8 cellular contexts compared by ENCODE assay signal in genomic region chr5:173963867-173964429, GRCh38. TPM values are rescaled to one million over a fixed set of nuclear protein-coding genes. Genes with fewer than 3 reads are reported as not detected.
DNase-seq lines count a peak whose midpoint lies in the region; ATAC-seq and TF ChIP-seq lines count a peak whose summit lies in the region.

No MANE protein-coding gene starts in this region.

- no peaks in the 10 kb centered on the region for H3K9me3 ChIP-seq in Caco-2
- no peaks in the 10 kb centered on the region for H3K9me3 ChIP-seq in breast epithelium
- no peaks in the 10 kb centered on the region for H3K9me3 ChIP-seq in mucosa of descending colon
- H3K9me3 ChIP-seq in OCI-LY7 (ENCODE audit: low read length): no peaks in the 10 kb centered on the region

- peak in 1 of 2 experiments; percentile 50 for DNase-seq in Caco-2
- peak; percentile 12 for DNase-seq in NCI-H187 treated with DMSO at 0.1 percent for 48 hours (lab: John Stamatoyannopoulos, UW)
- DNase-seq in breast epithelium (ENCODE audit: low spot score in 2 of 2): peak in 1 of 2 donors; percentile 36
- peak; percentile 50 to 52 (median 51) for DNase-seq in mucosa of descending colon
- DNase-seq in OCI-LY7 (ENCODE audit: low spot score): no peak
- DNase-seq in activated CD4-positive, CD25-positive, alpha-beta regulatory T cell treated with anti-CD3 and anti-CD28 coated beads, Interleukin-2, amount 50 U/mL, for 72 hours: no peak
- no peak for DNase-seq in T-helper 2 cell treated with Interferon-gamma antibody and Interleukin-4, amounts not matched to agents 5 μg/mL and 100 μg/mL, for 36 hours (ENCODE audit: low spot score)
- DNase-seq in Kasumi-1 (lab: John Stamatoyannopoulos, UW): no peak

- CTCF ChIA-PET in Caco-2 (lab: Charles Lee) (interaction anchor here (1.1 kb wide), 1 partner anchor 45 kb away, joined by 3 read pairs; no protein-coding TSS in a partner anchor), OCI-LY7 (lab: Charles Lee; ENCODE audit: unreplicated experiment) (no interaction called here)

- peak overlapping the region; percentile 42 for H3K4me3 Mint-ChIP-seq in Caco-2 (ENCODE audit: unreplicated experiment)
- H3K4me3 Mint-ChIP-seq in T-helper 2 cell treated with Interferon-gamma antibody and Interleukin-4, amounts not matched to agents 5 μg/mL and 100 μg/mL, for 36 hours: no peak overlapping the region

- H3K36me3 Mint-ChIP-seq in Caco-2 (ENCODE audit: insufficient read depth, unreplicated experiment): no peaks in the 10 kb centered on the region
- H3K36me3 Mint-ChIP-seq in T-helper 2 cell treated with Interferon-gamma antibody and Interleukin-4, amounts not matched to agents 5 μg/mL and 100 μg/mL, for 36 hours (ENCODE audit: low read depth): no peaks in the 10 kb centered on the region

- H3K4me1 Mint-ChIP-seq in Caco-2 (ENCODE audit: low read depth, unreplicated experiment): peaks cover 7% of the 10 kb centered on the region
- H3K4me1 Mint-ChIP-seq in T-helper 2 cell treated with Interferon-gamma antibody and Interleukin-4, amounts not matched to agents 5 μg/mL and 100 μg/mL, for 36 hours (ENCODE audit: low read depth): no peaks in the 10 kb centered on the region

- TF ChIP-seq CTCF in Caco-2 (IDR thresholded peaks at IDR 0.05; ENCODE audit: insufficient read depth in 1 of 2, low read depth in 1 of 2, low read length in 1 of 2, severe bottlenecking in 1 of 2, unreplicated experiment in 1 of 2) (no peak), breast epithelium (IDR thresholded peaks at IDR 0.05) (no peak), mucosa of descending colon (IDR thresholded peaks at IDR 0.05) (no peak), OCI-LY7 (conservative IDR thresholded peaks at IDR 0.05; ENCODE audit: low read length) (no peak)

- H3K79me2 ChIP-seq in OCI-LY7 (ENCODE audit: insufficient read depth, low read depth, low read length): no peaks in the 10 kb centered on the region

- no peaks in the 10 kb centered on the region for H3K9me3 Mint-ChIP-seq in Caco-2 (ENCODE audit: unreplicated experiment)
- H3K9me3 Mint-ChIP-seq in T-helper 2 cell treated with Interferon-gamma antibody and Interleukin-4, amounts not matched to agents 5 μg/mL and 100 μg/mL, for 36 hours: no peaks in the 10 kb centered on the region

- TF ChIP-seq POLR2A in breast epithelium (IDR thresholded peaks at IDR 0.05): no peak

- POLR2A ChIA-PET in Caco-2 (lab: Charles Lee): no interaction called here
- POLR2A ChIA-PET in OCI-LY7 (lab: Charles Lee): interaction anchor here (0.6 to 0.9 kb wide), 2 partner anchors 21 to 72 kb away, joined by 3 to 4 read pairs; no protein-coding TSS in a partner anchor

- peaks cover 10% of the 10 kb centered on the region for H3K4me1 ChIP-seq in Caco-2
- H3K4me1 ChIP-seq in breast epithelium: peaks cover 0 to 6% of the 10 kb centered on the region in 2 donors
- no peaks in the 10 kb centered on the region for H3K4me1 ChIP-seq in mucosa of descending colon (ENCODE audit: low read depth)
- no peaks in the 10 kb centered on the region for H3K4me1 ChIP-seq in OCI-LY7 (ENCODE audit: insufficient read depth, low read length, poor library complexity, severe bottlenecking)

- H3K36me3 ChIP-seq in Caco-2 (ENCODE audit: control insufficient read depth, insufficient read depth, low read length) (no peaks in the 10 kb centered on the region), breast epithelium (no peaks in the 10 kb centered on the region), mucosa of descending colon (ENCODE audit: low read depth) (no peaks in the 10 kb centered on the region), OCI-LY7 (ENCODE audit: insufficient read depth, low read length) (peaks cover 10% of the 10 kb centered on the region)

- H3K4me3 ChIP-seq in Caco-2 (ENCODE audit: low read depth, low read length) (no peak overlapping the region), breast epithelium (peak overlapping the region in 2 of 3 donors; percentile 53 to 61), mucosa of descending colon (no peak overlapping the region), OCI-LY7 (ENCODE audit: low read depth, low read length, poor library complexity, severe bottlenecking) (no peak overlapping the region)

- ATAC-seq in mucosa of descending colon: peak; percentile 87

- no peaks in the 10 kb centered on the region for H4K20me1 ChIP-seq in OCI-LY7 (ENCODE audit: insufficient read depth, low read length)

- H3K27ac ChIP-seq in breast epithelium (peak overlapping the region; percentile 61 to 83), OCI-LY7 (ENCODE audit: low read depth, low read length, poor library complexity, severe bottlenecking) (no peak overlapping the region)

- no peaks in the 10 kb centered on the region for H3K9me2 ChIP-seq in OCI-LY7 (ENCODE audit: insufficient read depth, low read length)

- no peak overlapping the region for H2AFZ ChIP-seq in OCI-LY7 (ENCODE audit: low read length)

- H3K27me3 Mint-ChIP-seq in Caco-2 (ENCODE audit: insufficient read depth, unreplicated experiment): no peaks in the 10 kb centered on the region
- no peaks in the 10 kb centered on the region for H3K27me3 Mint-ChIP-seq in T-helper 2 cell treated with Interferon-gamma antibody and Interleukin-4, amounts not matched to agents 5 μg/mL and 100 μg/mL, for 36 hours (ENCODE audit: low read depth)

- BruUV-seq in Caco-2 (replicated peaks; lab: Mats Ljungman, UMichigan) (no TSS peak), OCI-LY7 (replicated peaks; lab: Mats Ljungman, UMichigan) (no TSS peak)

- no peak overlapping the region for H3K4me2 ChIP-seq in OCI-LY7 (ENCODE audit: low read length)

- intact Hi-C loops in Caco-2 (cut with micrococcal nuclease; ENCODE audit: unreplicated experiment): no loop called here
- intact Hi-C loops in breast epithelium (cut with DNase I; ENCODE audit: low total_unique reads): no loop called here
- intact Hi-C loops in mucosa of descending colon (cut with DNase I, micrococcal nuclease): no loop called here
- intact Hi-C loops in OCI-LY7 (cut with micrococcal nuclease; ENCODE audit: unreplicated experiment): no loop called here

- H3K27me3 ChIP-seq in Caco-2 (replicated peaks; ENCODE audit: control insufficient read depth, insufficient read depth, low read length) (no peaks in the 10 kb centered on the region), breast epithelium (no peaks in the 10 kb centered on the region)

- no peak overlapping the region for H3K27ac Mint-ChIP-seq in Caco-2 (ENCODE audit: unreplicated experiment)
- no peak overlapping the region for H3K27ac Mint-ChIP-seq in T-helper 2 cell treated with Interferon-gamma antibody and Interleukin-4, amounts not matched to agents 5 μg/mL and 100 μg/mL, for 36 hours

RNA-seq across cellular contexts. Expression of gene C5orf47, which starts 25.0 kb away (rescaled TPM):
- total RNA-seq in Caco-2 (2022) (0.18 and 0.32 TPM in 2 replicates), breast epithelium (not detected), mucosa of descending colon (not detected), OCI-LY7 (2022) (not detected in 2 replicates)
- total RNA-seq in OCI-LY7 (2014; rRNA removed; shearing (Covaris generic)): not detected in 2 replicates

Comparison
In these comparisons a context has a peak if more than half of its experiments do, and no peak if none do; other contexts are left out.
1. DNase-seq: peak in NCI-H187 treated with DMSO at 0.1 percent for 48 hours (single experiment) and mucosa of descending colon (3 of 3); none in OCI-LY7 (single experiment), activated CD4-positive, CD25-positive, alpha-beta regulatory T cell treated with anti-CD3 and anti-CD28 coated beads, Interleukin-2, amount 50 U/mL, for 72 hours (single experiment), T-helper 2 cell treated with Interferon-gamma antibody and Interleukin-4, amounts not matched to agents 5 μg/mL and 100 μg/mL, for 36 hours (single experiment) and Kasumi-1 (0 of 2).
2. H3K4me3 ChIP-seq: peak in breast epithelium (2 of 3); none in Caco-2 (single experiment), mucosa of descending colon (single experiment) and OCI-LY7 (single experiment).